ENCODE assay signal across 1 cellular context in genomic region chr17:38657824-38658740, GRCh38.
TF ChIP-seq lines count a peak whose summit lies in the region.

No MANE protein-coding gene starts in this region.

TF ChIP-seq in HepG2, 621 proteins besides CTCF, POLR2A, EP300 and RAD21 (continued from another document and continues in another):
- TF ChIP-seq, protein P1, sequence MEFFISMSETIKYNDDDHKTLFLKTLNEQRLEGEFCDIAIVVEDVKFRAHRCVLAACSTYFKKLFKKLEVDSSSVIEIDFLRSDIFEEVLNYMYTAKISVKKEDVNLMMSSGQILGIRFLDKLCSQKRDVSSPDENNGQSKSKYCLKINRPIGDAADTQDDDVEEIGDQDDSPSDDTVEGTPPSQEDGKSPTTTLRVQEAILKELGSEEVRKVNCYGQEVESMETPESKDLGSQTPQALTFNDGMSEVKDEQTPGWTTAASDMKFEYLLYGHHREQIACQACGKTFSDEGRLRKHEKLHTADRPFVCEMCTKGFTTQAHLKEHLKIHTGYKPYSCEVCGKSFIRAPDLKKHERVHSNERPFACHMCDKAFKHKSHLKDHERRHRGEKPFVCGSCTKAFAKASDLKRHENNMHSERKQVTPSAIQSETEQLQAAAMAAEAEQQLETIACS (CRISPR knock-in tag; IDR thresholded peaks at IDR 0.05): 0 out of 2 replicates have a peak, but pooled peaks have one; percentile 14
- TF ChIP-seq MEIS1 (CRISPR knock-in tag; IDR thresholded peaks at IDR 0.05; ENCODE audit: borderline replicate concordance): 0 out of 2 replicates have a peak, but pooled peaks have one; percentile 8
- no peak for TF ChIP-seq ZNF230 (CRISPR knock-in tag; IDR thresholded peaks at IDR 0.05)
- TF ChIP-seq, protein P2, sequence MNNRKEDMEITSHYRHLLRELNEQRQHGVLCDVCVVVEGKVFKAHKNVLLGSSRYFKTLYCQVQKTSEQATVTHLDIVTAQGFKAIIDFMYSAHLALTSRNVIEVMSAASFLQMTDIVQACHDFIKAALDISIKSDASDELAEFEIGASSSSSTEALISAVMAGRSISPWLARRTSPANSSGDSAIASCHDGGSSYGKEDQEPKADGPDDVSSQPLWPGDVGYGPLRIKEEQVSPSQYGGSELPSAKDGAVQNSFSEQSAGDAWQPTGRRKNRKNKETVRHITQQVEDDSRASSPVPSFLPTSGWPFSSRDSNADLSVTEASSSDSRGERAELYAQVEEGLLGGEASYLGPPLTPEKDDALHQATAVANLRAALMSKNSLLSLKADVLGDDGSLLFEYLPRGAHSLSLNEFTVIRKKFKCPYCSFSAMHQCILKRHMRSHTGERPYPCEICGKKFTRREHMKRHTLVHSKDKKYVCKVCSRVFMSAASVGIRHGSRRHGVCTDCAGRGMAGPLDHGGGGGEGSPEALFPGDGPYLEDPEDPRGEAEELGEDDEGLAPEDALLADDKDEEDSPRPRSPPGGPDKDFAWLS (CRISPR knock-in tag; IDR thresholded peaks at IDR 0.05; ENCODE audit: borderline replicate concordance): no peak
- TF ChIP-seq, protein P3, sequence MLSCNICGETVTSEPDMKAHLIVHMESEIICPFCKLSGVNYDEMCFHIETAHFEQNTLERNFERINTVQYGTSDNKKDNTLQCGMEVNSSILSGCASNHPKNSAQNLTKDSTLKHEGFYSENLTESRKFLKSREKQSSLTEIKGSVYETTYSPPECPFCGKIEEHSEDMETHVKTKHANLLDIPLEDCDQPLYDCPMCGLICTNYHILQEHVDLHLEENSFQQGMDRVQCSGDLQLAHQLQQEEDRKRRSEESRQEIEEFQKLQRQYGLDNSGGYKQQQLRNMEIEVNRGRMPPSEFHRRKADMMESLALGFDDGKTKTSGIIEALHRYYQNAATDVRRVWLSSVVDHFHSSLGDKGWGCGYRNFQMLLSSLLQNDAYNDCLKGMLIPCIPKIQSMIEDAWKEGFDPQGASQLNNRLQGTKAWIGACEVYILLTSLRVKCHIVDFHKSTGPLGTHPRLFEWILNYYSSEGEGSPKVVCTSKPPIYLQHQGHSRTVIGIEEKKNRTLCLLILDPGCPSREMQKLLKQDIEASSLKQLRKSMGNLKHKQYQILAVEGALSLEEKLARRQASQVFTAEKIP (CRISPR knock-in tag; IDR thresholded peaks at IDR 0.05; ENCODE audit: borderline replicate concordance): no peak
- TF ChIP-seq, protein P4, sequence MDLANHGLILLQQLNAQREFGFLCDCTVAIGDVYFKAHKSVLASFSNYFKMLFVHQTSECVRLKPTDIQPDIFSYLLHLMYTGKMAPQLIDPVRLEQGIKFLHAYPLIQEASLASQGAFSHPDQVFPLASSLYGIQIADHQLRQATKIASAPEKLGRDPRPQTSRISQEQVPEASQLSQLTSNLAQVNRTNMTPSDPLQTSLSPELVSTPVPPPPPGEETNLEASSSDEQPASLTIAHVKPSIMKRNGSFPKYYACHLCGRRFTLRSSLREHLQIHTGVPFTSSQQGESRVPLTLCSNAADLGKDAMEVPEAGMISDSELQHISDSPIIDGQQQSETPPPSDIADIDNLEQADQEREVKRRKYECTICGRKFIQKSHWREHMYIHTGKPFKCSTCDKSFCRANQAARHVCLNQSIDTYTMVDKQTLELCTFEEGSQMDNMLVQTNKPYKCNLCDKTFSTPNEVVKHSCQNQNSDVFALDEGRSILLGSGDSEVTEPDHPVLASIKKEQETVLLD (CRISPR knock-in tag; IDR thresholded peaks at IDR 0.05; ENCODE audit: low read depth): peak; percentile 51; the same call in 1 of the 2 replicates
- no peak for TF ChIP-seq ZNF275 (CRISPR knock-in tag; IDR thresholded peaks at IDR 0.05; ENCODE audit: borderline replicate concordance)
- TF ChIP-seq KLF16 (CRISPR knock-in tag; IDR thresholded peaks at IDR 0.05): peak in 1 of 2 experiments; percentile 14; a peak in 1 of 4 replicates
- TF ChIP-seq, protein P5, sequence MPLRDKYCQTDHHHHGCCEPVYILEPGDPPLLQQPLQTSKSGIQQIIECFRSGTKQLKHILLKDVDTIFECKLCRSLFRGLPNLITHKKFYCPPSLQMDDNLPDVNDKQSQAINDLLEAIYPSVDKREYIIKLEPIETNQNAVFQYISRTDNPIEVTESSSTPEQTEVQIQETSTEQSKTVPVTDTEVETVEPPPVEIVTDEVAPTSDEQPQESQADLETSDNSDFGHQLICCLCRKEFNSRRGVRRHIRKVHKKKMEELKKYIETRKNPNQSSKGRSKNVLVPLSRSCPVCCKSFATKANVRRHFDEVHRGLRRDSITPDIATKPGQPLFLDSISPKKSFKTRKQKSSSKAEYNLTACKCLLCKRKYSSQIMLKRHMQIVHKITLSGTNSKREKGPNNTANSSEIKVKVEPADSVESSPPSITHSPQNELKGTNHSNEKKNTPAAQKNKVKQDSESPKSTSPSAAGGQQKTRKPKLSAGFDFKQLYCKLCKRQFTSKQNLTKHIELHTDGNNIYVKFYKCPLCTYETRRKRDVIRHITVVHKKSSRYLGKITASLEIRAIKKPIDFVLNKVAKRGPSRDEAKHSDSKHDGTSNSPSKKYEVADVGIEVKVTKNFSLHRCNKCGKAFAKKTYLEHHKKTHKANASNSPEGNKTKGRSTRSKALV (CRISPR knock-in tag; IDR thresholded peaks at IDR 0.05): 0 out of 2 replicates have a peak, but pooled peaks have one; percentile 14
- peak; percentile 19 for TF ChIP-seq BRD4 (CRISPR knock-in tag; IDR thresholded peaks at IDR 0.05)
- TF ChIP-seq ZNF180 (CRISPR knock-in tag; IDR thresholded peaks at IDR 0.05; ENCODE audit: borderline replicate concordance, low read depth): 0 out of 2 replicates have a peak, but pooled peaks have one; percentile 22
- TF ChIP-seq ATM (IDR thresholded peaks at IDR 0.05; ENCODE audit: borderline replicate concordance): no peak
- 0 out of 2 replicates have a peak, but pooled peaks have one; percentile 44 for TF ChIP-seq ZNF672 (CRISPR knock-in tag; IDR thresholded peaks at IDR 0.05)
- 0 out of 2 replicates have a peak, but pooled peaks have one; percentile 13 for TF ChIP-seq ZNF280B (CRISPR knock-in tag; IDR thresholded peaks at IDR 0.05; ENCODE audit: borderline replicate concordance)
- TF ChIP-seq, protein P6, sequence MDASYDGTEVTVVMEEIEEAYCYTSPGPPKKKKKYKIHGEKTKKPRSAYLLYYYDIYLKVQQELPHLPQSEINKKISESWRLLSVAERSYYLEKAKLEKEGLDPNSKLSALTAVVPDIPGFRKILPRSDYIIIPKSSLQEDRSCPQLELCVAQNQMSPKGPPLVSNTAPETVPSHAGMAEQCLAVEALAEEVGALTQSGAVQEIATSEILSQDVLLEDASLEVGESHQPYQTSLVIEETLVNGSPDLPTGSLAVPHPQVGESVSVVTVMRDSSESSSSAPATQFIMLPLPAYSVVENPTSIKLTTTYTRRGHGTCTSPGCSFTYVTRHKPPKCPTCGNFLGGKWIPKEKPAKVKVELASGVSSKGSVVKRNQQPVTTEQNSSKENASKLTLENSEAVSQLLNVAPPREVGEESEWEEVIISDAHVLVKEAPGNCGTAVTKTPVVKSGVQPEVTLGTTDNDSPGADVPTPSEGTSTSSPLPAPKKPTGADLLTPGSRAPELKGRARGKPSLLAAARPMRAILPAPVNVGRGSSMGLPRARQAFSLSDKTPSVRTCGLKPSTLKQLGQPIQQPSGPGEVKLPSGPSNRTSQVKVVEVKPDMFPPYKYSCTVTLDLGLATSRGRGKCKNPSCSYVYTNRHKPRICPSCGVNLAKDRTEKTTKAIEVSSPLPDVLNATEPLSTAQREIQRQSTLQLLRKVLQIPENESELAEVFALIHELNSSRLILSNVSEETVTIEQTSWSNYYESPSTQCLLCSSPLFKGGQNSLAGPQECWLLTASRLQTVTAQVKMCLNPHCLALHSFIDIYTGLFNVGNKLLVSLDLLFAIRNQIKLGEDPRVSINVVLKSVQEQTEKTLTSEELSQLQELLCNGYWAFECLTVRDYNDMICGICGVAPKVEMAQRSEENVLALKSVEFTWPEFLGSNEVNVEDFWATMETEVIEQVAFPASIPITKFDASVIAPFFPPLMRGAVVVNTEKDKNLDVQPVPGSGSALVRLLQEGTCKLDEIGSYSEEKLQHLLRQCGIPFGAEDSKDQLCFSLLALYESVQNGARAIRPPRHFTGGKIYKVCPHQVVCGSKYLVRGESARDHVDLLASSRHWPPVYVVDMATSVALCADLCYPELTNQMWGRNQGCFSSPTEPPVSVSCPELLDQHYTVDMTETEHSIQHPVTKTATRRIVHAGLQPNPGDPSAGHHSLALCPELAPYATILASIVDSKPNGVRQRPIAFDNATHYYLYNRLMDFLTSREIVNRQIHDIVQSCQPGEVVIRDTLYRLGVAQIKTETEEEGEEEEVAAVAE (CRISPR knock-in tag; IDR thresholded peaks at IDR 0.05; ENCODE audit: borderline replicate concordance): 0 out of 2 replicates have a peak, but pooled peaks have one; percentile 21
- TF ChIP-seq SMYD3 (CRISPR knock-in tag; IDR thresholded peaks at IDR 0.05): peak; percentile 51; the same call in 1 of the 2 replicates
- peak; percentile 12 for TF ChIP-seq ZFY (CRISPR knock-in tag; IDR thresholded peaks at IDR 0.05)
- TF ChIP-seq STAT6 (CRISPR knock-in tag; IDR thresholded peaks at IDR 0.05; ENCODE audit: borderline replicate concordance): peak; percentile 8; the same call in 1 of the 2 replicates
- TF ChIP-seq ZNF276 (CRISPR knock-in tag; IDR thresholded peaks at IDR 0.05; ENCODE audit: low read depth): no peak; the same call in 1 of the 2 replicates
- no peak for TF ChIP-seq CENPX (CRISPR knock-in tag; IDR thresholded peaks at IDR 0.05)
- TF ChIP-seq, protein P7, sequence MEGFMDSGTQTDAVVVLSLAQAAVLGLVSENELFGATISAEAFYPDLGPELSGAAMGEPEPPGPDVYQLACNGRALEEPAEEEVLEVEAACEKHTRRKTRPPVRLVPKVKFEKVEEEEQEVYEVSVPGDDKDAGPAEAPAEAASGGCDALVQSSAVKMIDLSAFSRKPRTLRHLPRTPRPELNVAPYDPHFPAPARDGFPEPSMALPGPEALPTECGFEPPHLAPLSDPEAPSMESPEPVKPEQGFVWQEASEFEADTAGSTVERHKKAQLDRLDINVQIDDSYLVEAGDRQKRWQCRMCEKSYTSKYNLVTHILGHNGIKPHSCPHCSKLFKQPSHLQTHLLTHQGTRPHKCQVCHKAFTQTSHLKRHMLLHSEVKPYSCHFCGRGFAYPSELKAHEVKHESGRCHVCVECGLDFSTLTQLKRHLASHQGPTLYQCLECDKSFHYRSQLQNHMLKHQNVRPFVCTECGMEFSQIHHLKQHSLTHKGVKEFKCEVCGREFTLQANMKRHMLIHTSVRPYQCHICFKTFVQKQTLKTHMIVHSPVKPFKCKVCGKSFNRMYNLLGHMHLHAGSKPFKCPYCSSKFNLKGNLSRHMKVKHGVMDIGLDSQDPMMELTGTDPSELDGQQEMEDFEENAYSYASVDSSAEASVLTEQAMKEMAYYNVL (CRISPR knock-in tag; IDR thresholded peaks at IDR 0.05; ENCODE audit: borderline replicate concordance): no peak
- TF ChIP-seq HMG20A (CRISPR knock-in tag; IDR thresholded peaks at IDR 0.05; ENCODE audit: borderline replicate concordance): no peak
- TF ChIP-seq ARNTL (CRISPR knock-in tag; IDR thresholded peaks at IDR 0.05): peak; percentile 17; the same call in 1 of the 2 replicates
- TF ChIP-seq ZIK1 (CRISPR knock-in tag; IDR thresholded peaks at IDR 0.05; ENCODE audit: borderline replicate concordance, low read depth): no peak; the same call in 1 of the 2 replicates
- TF ChIP-seq CCAR2 (optimal IDR thresholded peaks at IDR 0.05; ENCODE audit: low read depth, low read length): no peak
